Comparison of ENCODE assay signal across 9 cellular contexts in genomic region chr5:111680737-111681413, GRCh38.
DNase-seq lines count a peak whose midpoint lies in the region; ATAC-seq, FAIRE-seq and TF ChIP-seq lines count a peak whose summit lies in the region.
"Had no signal": no experiment of that assay in that cellular context is flagged by ENCODE, and none has a peak within 500 bp of the region (broad histone marks: within the 10 kb centered on the region; RNA-seq: fewer than 3 reads in every experiment).

No MANE protein-coding gene starts in this region.

- DNase-seq in HEK293T (ENCODE audit: extremely low spot score) (peak; percentile 51), SHP77 treated with DMSO at 0.1 percent for 48 hours (lab: John Stamatoyannopoulos, UW) (peak; percentile 52), heart left ventricle (peak in 4 of 5 donors; percentile 64 to 85 (median 73)), small intestine (peak; percentile 90)
- no peak for DNase-seq in activated CD8-positive, alpha-beta memory T cell treated with anti-CD3 and anti-CD28 coated beads, Interleukin-2, amount 50 U/mL, for 4 hours
- DNase-seq in activated T-helper 2 cell treated with anti-CD3 and anti-CD28 coated beads, Interferon-gamma antibody, Interleukin-2, Interleukin-4, amounts not matched to agents 10 μg/mL and 5 μg/mL and 100 μg/mL, durations not matched to agents 14 hours and 24 hours and 36 hours (ENCODE audit: low spot score): no peak

- TF ChIP-seq POLR2A in heart left ventricle (IDR thresholded peaks at IDR 0.05): no peak

- H3K4me1 Mint-ChIP-seq in activated T-helper 2 cell treated with anti-CD3 and anti-CD28 coated beads, Interferon-gamma antibody, Interleukin-2, Interleukin-4, amounts not matched to agents 10 μg/mL and 5 μg/mL and 100 μg/mL, durations not matched to agents 14 hours and 24 hours and 36 hours (ENCODE audit: low read depth): no peaks in the 10 kb centered on the region

- no peaks in the 10 kb centered on the region for H3K9me3 Mint-ChIP-seq in activated T-helper 2 cell treated with anti-CD3 and anti-CD28 coated beads, Interferon-gamma antibody, Interleukin-2, Interleukin-4, amounts not matched to agents 10 μg/mL and 5 μg/mL and 100 μg/mL, durations not matched to agents 14 hours and 24 hours and 36 hours

- no peaks in the 10 kb centered on the region for H3K36me3 ChIP-seq in heart left ventricle
- no peaks in the 10 kb centered on the region for H3K36me3 ChIP-seq in small intestine (ENCODE audit: control insufficient read depth in 2 of 2, insufficient read depth in 2 of 2, low read length in 2 of 2)

- H3K4me1 ChIP-seq in heart left ventricle (peaks cover 0 to 37% (median 22%) of the 10 kb centered on the region in 12 donors), small intestine (ENCODE audit: control insufficient read depth in 2 of 2, insufficient read depth in 1 of 2, low read depth in 1 of 2, low read length in 1 of 2) (peaks cover 2% of the 10 kb centered on the region in 2 donors)

- no peak overlapping the region for H3K27ac Mint-ChIP-seq in activated T-helper 2 cell treated with anti-CD3 and anti-CD28 coated beads, Interferon-gamma antibody, Interleukin-2, Interleukin-4, amounts not matched to agents 10 μg/mL and 5 μg/mL and 100 μg/mL, durations not matched to agents 14 hours and 24 hours and 36 hours

- intact Hi-C loops in heart left ventricle (cut with DNase I): loop anchor here in 8 of 10 donors (2.0 to 10.0 kb wide), 10 partner anchors 61 to 466 kb away; partner anchors contain the start of gene NREP (in 4 of the 8)
- intact Hi-C loops in activated T-helper 2 cell treated with anti-CD3 and anti-CD28 coated beads, Interferon-gamma antibody, Interleukin-2, Interleukin-4, amounts not matched to agents 10 μg/mL and 5 μg/mL and 100 μg/mL, durations not matched to agents 14 hours and 24 hours and 36 hours (cut with micrococcal nuclease): loop anchor here (10.0 kb wide), 1 partner anchor 464 kb away; no protein-coding TSS in a partner anchor

- TF ChIP-seq CTCF in heart left ventricle (IDR thresholded peaks at IDR 0.05): no peak

- H3K27ac ChIP-seq in heart left ventricle (peak overlapping the region; percentile 30 to 72 (median 66)), small intestine (ENCODE audit: low read depth in 1 of 2, low read length in 1 of 2) (peak overlapping the region in 1 of 2 donors; percentile 61)

- no peaks in the 10 kb centered on the region for H3K27me3 ChIP-seq in heart left ventricle
- H3K27me3 ChIP-seq in small intestine (ENCODE audit: control insufficient read depth in 2 of 2, insufficient read depth in 2 of 2, low read length in 2 of 2): no peaks in the 10 kb centered on the region

- ATAC-seq in heart left ventricle: peak; percentile 74 to 88 (median 88)
- ATAC-seq in HG02852 (IDR thresholded peaks at IDR 0.05; ENCODE audit: unreplicated experiment): no peak
- no peak for ATAC-seq in GM19452 (IDR thresholded peaks at IDR 0.05; ENCODE audit: unreplicated experiment)

- H3K4me3 Mint-ChIP-seq in activated T-helper 2 cell treated with anti-CD3 and anti-CD28 coated beads, Interferon-gamma antibody, Interleukin-2, Interleukin-4, amounts not matched to agents 10 μg/mL and 5 μg/mL and 100 μg/mL, durations not matched to agents 14 hours and 24 hours and 36 hours (ENCODE audit: low read depth): no peak overlapping the region

- H3K4me3 ChIP-seq in heart left ventricle (peak overlapping the region in 6 of 12 donors; percentile 10 to 29 (median 17)), small intestine (ENCODE audit: low read depth in 1 of 2, low read length in 2 of 2) (no peak overlapping the region)

- H3K9me3 ChIP-seq in heart left ventricle (no peaks in the 10 kb centered on the region), small intestine (ENCODE audit: control insufficient read depth, low read depth) (no peaks in the 10 kb centered on the region)

- no peaks in the 10 kb centered on the region for H3K36me3 Mint-ChIP-seq in activated T-helper 2 cell treated with anti-CD3 and anti-CD28 coated beads, Interferon-gamma antibody, Interleukin-2, Interleukin-4, amounts not matched to agents 10 μg/mL and 5 μg/mL and 100 μg/mL, durations not matched to agents 14 hours and 24 hours and 36 hours (ENCODE audit: low read depth)

- WGBS in heart left ventricle, 4 donors: 13 to 28% (median 17%) methylated on average over 6 of the region's 6 CpGs
- WGBS in small intestine, 3 donors: 10 to 33% (median 27%) methylated on average over 6 of the region's 6 CpGs

- no peak for FAIRE-seq in small intestine (lab: Jason Lieb, UNC)
- FAIRE-seq: colon had no signal

- CTCF ChIA-PET in HEK293T (lab: Yijun Ruan, JAX): interaction anchor here (1.1 kb wide), 1 partner anchor 13 kb away, joined by 4 read pairs; no protein-coding TSS in a partner anchor

- POLR2A ChIA-PET in HEK293T (lab: Yijun Ruan, JAX): no interaction called here

- peaks cover 16% of the 10 kb centered on the region for H3K27me3 Mint-ChIP-seq in activated T-helper 2 cell treated with anti-CD3 and anti-CD28 coated beads, Interferon-gamma antibody, Interleukin-2, Interleukin-4, amounts not matched to agents 10 μg/mL and 5 μg/mL and 100 μg/mL, durations not matched to agents 14 hours and 24 hours and 36 hours (ENCODE audit: low read depth)

TF ChIP-seq in HEK293T, 16 proteins besides CTCF, POLR2A, EP300 and RAD21:
- TF ChIP-seq ZNF384 (IDR thresholded peaks at IDR 0.05) (no peak), FOXM1 (IDR thresholded peaks at IDR 0.05; ENCODE audit: borderline replicate concordance) (no peak), ELF4 (IDR thresholded peaks at IDR 0.05) (no peak), L3MBTL2 (conservative IDR thresholded peaks at IDR 0.05) (no peak), LEF1 (IDR thresholded peaks at IDR 0.05; ENCODE audit: borderline replicate concordance) (no peak), FOXA1 (IDR thresholded peaks at IDR 0.05) (no peak), SP1 (IDR thresholded peaks at IDR 0.05) (no peak), NFRKB (IDR thresholded peaks at IDR 0.05) (no peak)

Comparison
In these comparisons a context has a peak if more than half of its experiments do, and no peak if none do; other contexts are left out.
1. DNase-seq: peak in HEK293T (single experiment), SHP77 treated with DMSO at 0.1 percent for 48 hours (single experiment), heart left ventricle (4 of 5) and small intestine (single experiment); none in activated CD8-positive, alpha-beta memory T cell treated with anti-CD3 and anti-CD28 coated beads, Interleukin-2, amount 50 U/mL, for 4 hours (single experiment) and activated T-helper 2 cell treated with anti-CD3 and anti-CD28 coated beads, Interferon-gamma antibody, Interleukin-2, Interleukin-4, amounts not matched to agents 10 μg/mL and 5 μg/mL and 100 μg/mL, durations not matched to agents 14 hours and 24 hours and 36 hours (single experiment).
2. ATAC-seq: peak in heart left ventricle (4 of 4); none in HG02852 (single experiment) and GM19452 (single experiment).